ENCODE assay signal across 26 cellular contexts in the genomic region with DNA sequence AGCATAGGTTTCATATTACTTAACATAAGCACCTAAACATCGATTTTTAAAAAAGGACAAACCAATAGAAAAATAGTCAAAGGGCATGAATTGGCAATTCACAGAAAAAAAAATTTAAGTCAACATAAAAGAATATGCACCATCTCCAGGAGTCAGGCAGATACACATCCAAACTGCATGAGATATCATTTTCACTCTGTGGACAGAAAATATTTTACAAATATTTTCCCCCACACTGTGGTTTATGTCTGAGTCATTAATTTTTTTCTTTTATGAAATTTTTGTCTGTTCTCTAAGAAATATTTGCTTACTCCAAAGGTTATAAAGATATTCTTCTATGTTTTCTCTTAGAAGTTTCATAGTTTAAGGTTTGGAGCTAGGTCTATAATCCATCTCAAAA.
"Had no signal": no experiment of that assay in that cellular context is flagged by ENCODE, and none has a peak within 500 bp of the region (broad histone marks: within the 10 kb centered on the region; RNA-seq: fewer than 3 reads in every experiment).

No MANE protein-coding gene starts in this region.

- ATAC-seq: activated CD4-positive, alpha-beta T cell treated with anti-CD3 and anti-CD28 coated beads for 36 hours; activated T-cell treated with anti-CD3 and anti-CD28 coated beads, Interleukin-2, amount 50 U/mL, for 4 hours; foreskin keratinocyte; left lung; naive thymus-derived CD8-positive, alpha-beta T cell had no signal

- H3K36me3 ChIP-seq: cardiac muscle cell, left lung, ovary, prostate gland, thyroid gland had no signal

- DNase-seq: activated B cell treated with CpG ODN at 0.5 μM for 24 hours; activated CD4-positive, alpha-beta T cell treated with anti-CD3 and anti-CD28 coated beads for 36 hours; activated CD4-positive, alpha-beta T cell treated with anti-CD3 and anti-CD28 coated beads, Interleukin-2, amount 50 U/mL, for 4 hours; activated CD8-positive, alpha-beta memory T cell treated with anti-CD3 and anti-CD28 coated beads for 24 hours; activated CD8-positive, alpha-beta memory T cell treated with anti-CD3 and anti-CD28 coated beads, Interleukin-2, amount 50 U/mL, for 48 hours; activated naive CD4-positive, alpha-beta T cell treated with Interleukin-2 at 50 U/mL for 16 hours; activated naive CD8-positive, alpha-beta T cell treated with anti-CD3 and anti-CD28 coated beads for 36 hours; activated T-cell treated with anti-CD3 and anti-CD28 coated beads, Interleukin-2, amount 50 U/mL, for 4 hours; amygdala; effector CD4-positive, alpha-beta T cell; erythroblast; foreskin keratinocyte; immature natural killer cell; kidney glomerular epithelial cell; left lung; naive thymus-derived CD8-positive, alpha-beta T cell; ovary; stimulated activated CD4-positive, alpha-beta T cell treated with anti-CD3 and anti-CD28 coated beads, Interleukin-4, amount 100 ng/mL, for 24 hours; stimulated activated naive CD4-positive, alpha-beta T cell treated with Interleukin-2 at 50 U/mL for 16 hours; substantia nigra; T1000; thyroid gland had no signal

- H2AFZ ChIP-seq: hepatocyte had no signal

- H3K27ac ChIP-seq: cardiac muscle cell, foreskin keratinocyte, hepatocyte, left lung, ovary, prostate gland, thyroid gland had no signal

- H3K27me3 ChIP-seq: cardiac muscle cell, foreskin keratinocyte, hepatocyte, left lung, ovary, thyroid gland had no signal

- H3K9me3 ChIP-seq: ovary, prostate gland, thyroid gland had no signal

- H3K4me1 ChIP-seq: foreskin keratinocyte, prostate gland had no signal

- H3K4me3 ChIP-seq: cardiac muscle cell, hepatocyte, left lung, lung, ovary, prostate gland, thyroid gland had no signal

- H3K4me2 ChIP-seq: hepatocyte had no signal
